ENCODE assay signal across 13 cellular contexts in genomic region chr11:36060926-36061325, GRCh38.
"Had no signal": no experiment of that assay in that cellular context is flagged by ENCODE, and none has a peak within 500 bp of the region (broad histone marks: within the 10 kb centered on the region; RNA-seq: fewer than 3 reads in every experiment).

No MANE protein-coding gene starts in this region.

- DNase-seq: activated CD4-positive, alpha-beta T cell treated with anti-CD3 and anti-CD28 coated beads, Interleukin-2, amount 10 ng/mL, durations not matched to agents 24 days and 14 days; activated CD4-positive, CD25-positive, alpha-beta regulatory T cell; activated CD8-positive, alpha-beta memory T cell treated with anti-CD3 and anti-CD28 coated beads, Interleukin-2, amount 50 U/mL, for 4 hours; activated CD8-positive, alpha-beta T cell treated with anti-CD3 and anti-CD28 coated beads, Interleukin-2, amount 10 ng/mL, durations not matched to agents 7 days and 5 days; activated gamma-delta T cell treated with Interleukin-2 at 50 U/mL for 16 hours; activated T-cell treated with anti-CD3 and anti-CD28 coated beads, Interleukin-2, amount 50 U/mL, for 72 hours; amniotic stem cell; caudate nucleus; colonic mucosa; hypothalamus; kidney glomerular epithelial cell; stimulated activated CD4-positive, alpha-beta T cell treated with anti-CD3 and anti-CD28 coated beads, Interleukin-1b, Interleukin-23, amount 100 ng/mL, for 48 hours had no signal

- ATAC-seq: activated CD8-positive, alpha-beta T cell treated with anti-CD3 and anti-CD28 coated beads, Interleukin-2, amount 10 ng/mL, durations not matched to agents 7 days and 5 days; activated T-cell treated with anti-CD3 and anti-CD28 coated beads, Interleukin-2, amount 50 U/mL, for 72 hours; esophagus mucosa had no signal
